In the genomic region with DNA sequence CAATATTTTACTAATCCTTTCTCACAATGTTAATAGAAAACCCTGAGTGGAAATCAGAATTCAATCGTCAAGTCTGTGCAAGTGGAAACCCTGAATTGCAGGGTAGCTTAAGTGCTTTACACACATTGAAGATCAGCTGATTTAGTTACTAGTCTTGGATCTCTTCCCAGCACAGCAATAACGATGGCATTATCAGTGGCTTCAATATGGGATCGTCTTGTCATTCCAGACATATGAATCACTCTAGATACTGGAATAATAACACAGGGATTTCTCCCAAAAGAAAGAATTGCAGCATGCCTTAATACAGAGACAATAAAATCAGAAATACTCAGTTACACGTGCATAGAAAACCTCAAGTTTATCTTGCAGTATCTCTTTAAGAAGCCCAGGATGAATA, we compare ENCODE assay signal across 11 cellular contexts. TPM values are rescaled to one million over a fixed set of nuclear protein-coding genes. Genes with fewer than 3 reads are reported as not detected.
DNase-seq lines count a peak whose midpoint lies in the region; ATAC-seq, FAIRE-seq and TF ChIP-seq lines count a peak whose summit lies in the region.
"Had no signal": no experiment of that assay in that cellular context is flagged by ENCODE, and none has a peak within 500 bp of the region (broad histone marks: within the 10 kb centered on the region; RNA-seq: fewer than 3 reads in every experiment).

No MANE protein-coding gene starts in this region.

- H3K36me3 ChIP-seq in astrocyte (ENCODE audit: insufficient read depth, low read length) (no peaks in the 10 kb centered on the region), lung (ENCODE audit: control insufficient read depth in 2 of 2, insufficient read depth in 2 of 2, low read length in 2 of 2) (no peaks in the 10 kb centered on the region)

- no peaks in the 10 kb centered on the region for H3K79me2 ChIP-seq in astrocyte (ENCODE audit: insufficient read depth, low read length)

- no peaks in the 10 kb centered on the region for H3K27me3 Mint-ChIP-seq in astrocyte (ENCODE audit: low read depth, unreplicated experiment)

- peak; percentile 33 for ATAC-seq in lung (ENCODE audit: insufficient read depth, low FRiP score)
- no peak for ATAC-seq in GM19397 (IDR thresholded peaks at IDR 0.05; ENCODE audit: unreplicated experiment)
- ATAC-seq in GM21390 (IDR thresholded peaks at IDR 0.05; ENCODE audit: unreplicated experiment): no peak
- ATAC-seq in HG02588 (IDR thresholded peaks at IDR 0.05; ENCODE audit: unreplicated experiment): no peak
- ATAC-seq: activated CD4-positive, alpha-beta T cell treated with anti-CD3 and anti-CD28 coated beads for 36 hours had no signal

- no peaks in the 10 kb centered on the region for H3K36me3 Mint-ChIP-seq in astrocyte (ENCODE audit: low read depth, unreplicated experiment)

- 29 to 59% methylated on average over 4 of the region's 4 CpGs for WGBS in lung, 2 donors

- no peaks in the 10 kb centered on the region for H4K20me1 ChIP-seq in astrocyte (ENCODE audit: insufficient read depth, low read length)

- H3K9me3 Mint-ChIP-seq in astrocyte (ENCODE audit: unreplicated experiment): no peaks in the 10 kb centered on the region

- peak; percentile 99 for FAIRE-seq in astrocyte (lab: Jason Lieb, UNC)
- FAIRE-seq: G401.6, H1 had no signal

- peaks cover 25% of the 10 kb centered on the region for H3K4me1 Mint-ChIP-seq in astrocyte (ENCODE audit: low read depth, unreplicated experiment)
- H3K4me1 Mint-ChIP-seq: activated CD4-positive, alpha-beta T cell treated with anti-CD3 and anti-CD28 coated beads for 36 hours had no signal

- H3K4me1 ChIP-seq in astrocyte (ENCODE audit: insufficient read depth, low read length) (peaks cover 17% of the 10 kb centered on the region), lung (ENCODE audit: control insufficient read depth in 2 of 2, insufficient read depth in 2 of 2, low read length in 2 of 2) (peaks cover 0 to 1% of the 10 kb centered on the region in 2 donors)

- H2AFZ ChIP-seq in astrocyte (ENCODE audit: low read depth, low read length): no peak overlapping the region

- peak overlapping the region; percentile 75 for H3K27ac Mint-ChIP-seq in astrocyte (ENCODE audit: unreplicated experiment)
- H3K27ac Mint-ChIP-seq: activated CD4-positive, alpha-beta T cell treated with anti-CD3 and anti-CD28 coated beads for 36 hours had no signal

- H3K4me3 ChIP-seq in AG10803 (ENCODE audit: low read length) (no peak overlapping the region), astrocyte (ENCODE audit: insufficient read depth, low read depth, low read length) (no peak overlapping the region), lung (no peak overlapping the region)

- TF ChIP-seq CTCF in AG10803 (conservative IDR thresholded peaks at IDR 0.05; ENCODE audit: low read length) (no peak), astrocyte (IDR thresholded peaks at IDR 0.05; ENCODE audit: insufficient read depth, low read depth, low read length) (no peak), lung (IDR thresholded peaks at IDR 0.05; ENCODE audit: control extremely low read depth, extremely low read depth) (no peak)

- DNase-seq in AG10803 (ENCODE audit: low read depth) (peak; percentile 96), M059J (ENCODE audit: low read depth) (peak; percentile 88), astrocyte (ENCODE audit: low read depth) (peak; percentile 91), lung (ENCODE audit: low spot score) (no peak), COLO668 (lab: John Stamatoyannopoulos, UW; ENCODE audit: unreplicated experiment) (no peak)
- DNase-seq: activated CD4-positive, alpha-beta T cell treated with anti-CD3 and anti-CD28 coated beads for 36 hours had no signal

- H3K4me2 ChIP-seq in astrocyte (ENCODE audit: low read length): peak overlapping the region; percentile 63

- H3K4me3 Mint-ChIP-seq in astrocyte (ENCODE audit: unreplicated experiment): no peak overlapping the region
- H3K4me3 Mint-ChIP-seq: activated CD4-positive, alpha-beta T cell treated with anti-CD3 and anti-CD28 coated beads for 36 hours had no signal

- no peak overlapping the region for H3K27ac ChIP-seq in astrocyte (ENCODE audit: low read depth, low read length)
- no peak overlapping the region for H3K27ac ChIP-seq in lung (ENCODE audit: low read depth in 1 of 2, low read length in 1 of 2)

- peaks cover 4% of the 10 kb centered on the region for H3K27me3 ChIP-seq in astrocyte (ENCODE audit: insufficient read depth, low read length)
- H3K27me3 ChIP-seq in lung (ENCODE audit: control insufficient read depth, insufficient read depth): no peaks in the 10 kb centered on the region

- no peak overlapping the region for H3K9ac ChIP-seq in astrocyte (ENCODE audit: low read length)

- H3K9me3 ChIP-seq in astrocyte (ENCODE audit: insufficient read depth, low read depth, low read length): peaks cover 5% of the 10 kb centered on the region
- peaks cover 0 to 2% of the 10 kb centered on the region in 2 donors for H3K9me3 ChIP-seq in lung (ENCODE audit: control insufficient read depth in 2 of 2, insufficient read depth in 1 of 2, low read length in 1 of 2)

RNA-seq across cellular contexts. Expression of gene METTL21C, which starts 12.6 kb away (rescaled TPM):
- not detected in 2 replicates for total RNA-seq in M059J (2014; rRNA removed; shearing (Covaris generic))
- total RNA-seq in astrocyte: not detected in 2 replicates
- not detected for total RNA-seq in lung
- polyA plus RNA-seq in lung: not detected
- total RNA-seq: activated CD4-positive, alpha-beta T cell treated with anti-CD3 and anti-CD28 coated beads for 36 hours; H1 had no signal
- polyA plus RNA-seq: H1 had no signal

Comparison
In these comparisons a context has a peak if more than half of its experiments do, and no peak if none do; other contexts are left out.
1. DNase-seq: peak in AG10803 (single experiment), M059J (single experiment) and astrocyte (single experiment); none in lung (single experiment) and COLO668 (single experiment).